ENCODE assay signal across 36 cellular contexts in the genomic region with DNA sequence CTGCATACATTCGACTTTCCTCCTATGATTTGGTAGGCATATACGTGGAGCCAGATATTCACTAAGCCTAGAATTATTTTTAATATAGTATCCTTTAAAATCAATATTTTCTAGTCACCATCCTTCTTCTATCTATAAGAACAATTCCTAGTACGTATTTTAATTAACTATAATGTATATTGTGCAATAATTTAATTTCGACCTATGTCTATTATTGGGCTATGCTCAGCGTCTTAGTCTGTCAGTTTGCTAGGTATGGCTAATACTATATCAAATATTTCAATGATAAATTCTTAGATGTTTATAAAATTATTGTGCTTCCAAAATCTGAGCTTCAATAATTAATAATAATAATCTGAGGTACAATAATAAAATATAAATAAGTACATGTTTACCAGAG.
DNase-seq lines count a peak whose midpoint lies in the region; ATAC-seq, FAIRE-seq and TF ChIP-seq lines count a peak whose summit lies in the region.
"Had no signal": no experiment of that assay in that cellular context is flagged by ENCODE, and none has a peak within 500 bp of the region (broad histone marks: within the 10 kb centered on the region; RNA-seq: fewer than 3 reads in every experiment).

No MANE protein-coding gene starts in this region.

- H3K27me3 Mint-ChIP-seq in chondrocyte (ENCODE audit: low read depth) = peaks cover 3% of the 10 kb centered on the region
- H3K27me3 Mint-ChIP-seq: CD4-positive, alpha-beta memory T cell; CD4-positive, alpha-beta T cell; CD4-positive, CD25-positive, alpha-beta regulatory T cell; CD8-positive, alpha-beta memory T cell had no signal

- H3K4me2 ChIP-seq in HepG2 (ENCODE audit: low read depth, low read length) (no peak overlapping the region), IMR-90 (ENCODE audit: low read depth, low read length) (no peak overlapping the region), K562 (ENCODE audit: insufficient read depth, low read length) (no peak overlapping the region)
- H3K4me2 ChIP-seq: A549; BLaER1; BLaER1 treated with 17β-estradiol and CSF1 and Interleukin-3, amounts not matched to agents 10 nM and 100 nM had no signal

- H3K79me2 ChIP-seq in HepG2 (ENCODE audit: insufficient read depth, low read length) (no peaks in the 10 kb centered on the region), K562 (ENCODE audit: control insufficient read depth, insufficient read depth, low read length) (no peaks in the 10 kb centered on the region)

- no peak overlapping the region for H3K27ac Mint-ChIP-seq in chondrocyte (ENCODE audit: unreplicated experiment)
- H3K27ac Mint-ChIP-seq: B cell; CD14-positive monocyte; CD4-positive, alpha-beta memory T cell; CD4-positive, alpha-beta T cell; CD4-positive, CD25-positive, alpha-beta regulatory T cell; CD8-positive, alpha-beta memory T cell; CD8-positive, alpha-beta T cell had no signal

- H2AFZ ChIP-seq in HepG2 (ENCODE audit: low read length) (no peak overlapping the region), IMR-90 (replicated peaks; ENCODE audit: low read length, poor library complexity) (no peak overlapping the region), K562 (ENCODE audit: low read depth, low read length) (no peak overlapping the region)

- no peak overlapping the region for H4K8ac ChIP-seq in IMR-90 (ENCODE audit: low read depth in 2 of 2, low read length in 2 of 2)

- H3K4me1 ChIP-seq in HepG2 (ENCODE audit: insufficient read depth, low read length) (no peaks in the 10 kb centered on the region), right lobe of liver (no peaks in the 10 kb centered on the region), IMR-90 (ENCODE audit: control insufficient read depth, insufficient read depth, low read length) (no peaks in the 10 kb centered on the region), K562 (replicated peaks in 1 of 2; ENCODE audit: control insufficient read depth in 2 of 2, insufficient read depth in 2 of 2, low read length in 2 of 2) (no peaks in the 10 kb centered on the region)
- H3K4me1 ChIP-seq: A549; BE2C; BLaER1; BLaER1 treated with 17β-estradiol and CSF1 and Interleukin-3, amounts not matched to agents 10 nM and 100 nM; Caco-2 had no signal

- dilution Hi-C loops in IMR-90 (cut with HindIII; ENCODE audit: low sequenced_read_pairs, unreplicated experiment) = no loop called here

- TF ChIP-seq RAD21 in HepG2 (CRISPR knock-in tag; IDR thresholded peaks at IDR 0.05) (no peak), IMR-90 (IDR thresholded peaks at IDR 0.05; ENCODE audit: low read length) (no peak), K562 (CRISPR knock-in tag; conservative IDR thresholded peaks at IDR 0.05 in 1 of 2, IDR thresholded peaks at IDR 0.05 in 1 of 2) (no peak)

- FAIRE-seq in HepG2 (lab: Jason Lieb, UNC) (no peak), A204.1 (lab: Jason Lieb, UNC) (peak; percentile 79), K562 (lab: Jason Lieb, UNC) (no peak)
- FAIRE-seq: A549, D721Med had no signal

- CTCF ChIA-PET in HepG2 (lab: Yijun Ruan, JAX; ENCODE audit: low intra/inter-chr PET ratio, low total read pairs) = no interaction called here
- CTCF ChIA-PET in IMR-90 (lab: Yijun Ruan, JAX) = no interaction called here
- CTCF ChIA-PET in K562 (lab: Yijun Ruan, JAX; ENCODE audit: low intra/inter-chr PET ratio) = no interaction called here

- H3K23ac ChIP-seq in IMR-90 (ENCODE audit: low read depth, low read length) = no peak overlapping the region

- POLR2A ChIA-PET in HepG2 (lab: Yijun Ruan, JAX) = no interaction called here
- POLR2A ChIA-PET in IMR-90 (lab: Charles Lee; ENCODE audit: unreplicated experiment) = no interaction called here
- POLR2A ChIA-PET in K562 (lab: Yijun Ruan, JAX) = no interaction called here

- TF ChIP-seq CTCF in HepG2 (CRISPR knock-in tag; IDR thresholded peaks at IDR 0.05) (no peak), right lobe of liver (IDR thresholded peaks at IDR 0.05) (no peak), IMR-90 (conservative IDR thresholded peaks at IDR 0.05; ENCODE audit: low read depth, low read length) (no peak), K562 (IDR thresholded peaks at IDR 0.05 in 2 of 3, conservative IDR thresholded peaks at IDR 0.05 in 1 of 3; ENCODE audit: insufficient read depth in 2 of 3, low read depth in 1 of 3, low read length in 3 of 3) (no peak), chondrocyte (IDR thresholded peaks at IDR 0.05) (no peak)

- H2BK5ac ChIP-seq in IMR-90 (ENCODE audit: low read depth, low read length, poor library complexity, severe bottlenecking) = no peak overlapping the region

- no peak for ATAC-seq in HepG2
- ATAC-seq in right lobe of liver = no peak
- ATAC-seq in IMR-90 (ENCODE audit: low read depth) = no peak
- no peak for ATAC-seq in K562
- ATAC-seq in GM21381 (IDR thresholded peaks at IDR 0.05; ENCODE audit: unreplicated experiment) = no peak
- ATAC-seq: A549; CD8-positive, alpha-beta T cell had no signal

- TF ChIP-seq EP300 in HepG2 (IDR thresholded peaks at IDR 0.05; ENCODE audit: low read depth in 2 of 2, low read length in 2 of 2) (no peak), HepG2 (CRISPR knock-in tag; IDR thresholded peaks at IDR 0.05; ENCODE audit: borderline replicate concordance) (no peak), K562 (IDR thresholded peaks at IDR 0.05; ENCODE audit: low read length) (no peak)

- no peaks in the 10 kb centered on the region for H3K9me3 Mint-ChIP-seq in chondrocyte (ENCODE audit: low read depth)
- H3K9me3 Mint-ChIP-seq: CD4-positive, alpha-beta T cell had no signal

- no peak overlapping the region for H2BK120ac ChIP-seq in IMR-90 (ENCODE audit: low read depth, low read length)

- H4K20me1 ChIP-seq in HepG2 (ENCODE audit: insufficient read depth, low read length) (no peaks in the 10 kb centered on the region), IMR-90 (ENCODE audit: insufficient read depth, low read length) (no peaks in the 10 kb centered on the region), K562 (replicated peaks; ENCODE audit: control insufficient read depth, insufficient read depth, low read length) (no peaks in the 10 kb centered on the region)
- H4K20me1 ChIP-seq: BLaER1; BLaER1 treated with 17β-estradiol and CSF1 and Interleukin-3, amounts not matched to agents 10 nM and 100 nM had no signal

- no peak overlapping the region for H3K14ac ChIP-seq in IMR-90 (replicated peaks; ENCODE audit: low read depth, low read length)

- H3K9me1 ChIP-seq in IMR-90 (ENCODE audit: insufficient read depth, low read length) = no peaks in the 10 kb centered on the region
- no peaks in the 10 kb centered on the region for H3K9me1 ChIP-seq in K562 (ENCODE audit: control insufficient read depth, insufficient read depth, low read length)

- DNase-seq in HepG2 (ENCODE audit: low spot score) (no peak), right lobe of liver (no peak), IMR-90 (no peak), K562 (ENCODE audit: extremely low read depth in 1 of 4, low spot score in 3 of 4) (no peak), chondrocyte (ENCODE audit: low spot score) (no peak), activated T-cell treated with anti-CD3 and anti-CD28 coated beads for 4 hours (no peak)
- DNase-seq: 8988T; ACHN; AML-193; BE2C; C1 segment of cervical spinal cord; Caco-2; Calu3; CD4-positive, alpha-beta memory T cell; CD4-positive, alpha-beta T cell; CD4-positive, CD25-positive, alpha-beta regulatory T cell; CD8-positive, alpha-beta memory T cell; CD8-positive, alpha-beta T cell; COR-L47; DMS 273 treated with DMSO at 0.1 percent for 48 hours; DMS153; DMS53; DMS79; DMS79 treated with DMSO at 0.1 percent for 48 hours; DND-41; EL had no signal

- H3K4me1 Mint-ChIP-seq in chondrocyte (ENCODE audit: low read depth) = no peaks in the 10 kb centered on the region
- H3K4me1 Mint-ChIP-seq: B cell; CD14-positive monocyte; CD4-positive, alpha-beta memory T cell; CD4-positive, CD25-positive, alpha-beta regulatory T cell; CD8-positive, alpha-beta memory T cell had no signal

- no peaks in the 10 kb centered on the region for H3K79me1 ChIP-seq in IMR-90 (ENCODE audit: low read depth in 1 of 2, low read length in 2 of 2)

- H4K91ac ChIP-seq in IMR-90 (ENCODE audit: insufficient read depth, low read depth, low read length) = no peak overlapping the region

- BruUV-seq in HepG2 (replicated peaks; lab: Mats Ljungman, UMichigan) = no TSS peak
- no TSS peak for BruUV-seq in IMR-90 (replicated peaks; lab: Mats Ljungman, UMichigan)
- no TSS peak for BruUV-seq in K562 (replicated peaks; lab: Mats Ljungman, UMichigan)

- H3K27ac ChIP-seq in HepG2 (ENCODE audit: extremely low read length, insufficient read depth, low read length) = no peak overlapping the region
- H3K27ac ChIP-seq in right lobe of liver = no peak overlapping the region
- no peak overlapping the region for H3K27ac ChIP-seq in IMR-90 (ENCODE audit: insufficient read depth, low read length)
- H3K27ac ChIP-seq in K562 (ENCODE audit: extremely low read depth, low read depth, low read length) = no peak overlapping the region
- H3K27ac ChIP-seq: 22Rv1; A549; BLaER1; BLaER1 treated with 17β-estradiol and CSF1 and Interleukin-3, amounts not matched to agents 10 nM and 100 nM; C4-2B had no signal

- H3K4ac ChIP-seq in IMR-90 (ENCODE audit: low read depth, low read length) = no peak overlapping the region

- H3K9me3 ChIP-seq in HepG2 (ENCODE audit: low read length) (no peaks in the 10 kb centered on the region), right lobe of liver (no peaks in the 10 kb centered on the region), IMR-90 (ENCODE audit: control insufficient read depth, insufficient read depth, low read length) (no peaks in the 10 kb centered on the region), K562 (replicated peaks; ENCODE audit: control insufficient read depth, insufficient read depth, low read depth, low read length) (no peaks in the 10 kb centered on the region)
- H3K9me3 ChIP-seq: A549; BE2C; BLaER1; BLaER1 treated with 17β-estradiol and CSF1 and Interleukin-3, amounts not matched to agents 10 nM and 100 nM; Caco-2 had no signal

- H3K56ac ChIP-seq in IMR-90 (ENCODE audit: extremely low read depth, insufficient read depth, low read length) = no peak overlapping the region

- H2BK20ac ChIP-seq in IMR-90 (ENCODE audit: low read depth, low read length) = no peak overlapping the region

- H3K27me3 ChIP-seq in HepG2 (ENCODE audit: control insufficient read depth in 1 of 2, insufficient read depth in 2 of 2, low read length in 2 of 2) (no peaks in the 10 kb centered on the region), right lobe of liver (no peaks in the 10 kb centered on the region), IMR-90 (ENCODE audit: control insufficient read depth, insufficient read depth, low read length) (no peaks in the 10 kb centered on the region), K562 (ENCODE audit: control insufficient read depth in 2 of 2, insufficient read depth in 2 of 2, low read length in 2 of 2) (no peaks in the 10 kb centered on the region)
- H3K27me3 ChIP-seq: BE2C; BLaER1; BLaER1 treated with 17β-estradiol and CSF1 and Interleukin-3, amounts not matched to agents 10 nM and 100 nM had no signal

- under 1% methylated on average over 5 of the region's 5 CpGs for WGBS in HepG2 (ENCODE audit: low lambda C conversion rate)
- WGBS in right lobe of liver (ENCODE audit: insufficient coverage, low coverage, low lambda C conversion rate, missing lambda C conversion rate) = 52% methylated on average over 5 of the region's 5 CpGs
- WGBS in IMR-90 (ENCODE audit: extremely low coverage in 2 of 2, insufficient read length in 1 of 2), 2 experiments = no CpG with 5 or more reads among the region's 5 CpGs
- WGBS in K562 (ENCODE audit: insufficient coverage, low coverage, missing lambda C conversion rate) = 0% methylated on average over 5 of the region's 5 CpGs

- in situ Hi-C loops in HepG2 (cut with HindIII; ENCODE audit: extremely low pct_ligation_motif_present, low pct_unique_long_range_greater_than_20kb) = no loop called here
- in situ Hi-C loops in IMR-90 (cut with MboI; ENCODE audit: low sequenced_read_pairs) = no loop called here
- in situ Hi-C loops in K562 (cut with MboI) = no loop called here

- H3K4me3 ChIP-seq in HepG2 (replicated peaks in 1 of 3; ENCODE audit: insufficient read depth in 1 of 3, low read depth in 2 of 3, low read length in 3 of 3) (no peak overlapping the region), right lobe of liver (no peak overlapping the region), IMR-90 (ENCODE audit: insufficient read depth, low read depth, low read length) (no peak overlapping the region), K562 (no peak overlapping the region)
- H3K4me3 ChIP-seq: A549; BLaER1; BLaER1 treated with 17β-estradiol and CSF1 and Interleukin-3, amounts not matched to agents 10 nM and 100 nM had no signal

- H3K9ac ChIP-seq in HepG2 (ENCODE audit: insufficient read depth, low read depth, low read length) = no peak overlapping the region
- H3K9ac ChIP-seq in IMR-90 (ENCODE audit: low read depth, low read length) = no peak overlapping the region
- no peak overlapping the region for H3K9ac ChIP-seq in K562 (ENCODE audit: insufficient read depth in 1 of 2, low read depth in 2 of 2, low read length in 2 of 2)
- H3K9ac ChIP-seq: BLaER1; BLaER1 treated with 17β-estradiol and CSF1 and Interleukin-3, amounts not matched to agents 10 nM and 100 nM had no signal

- no peaks in the 10 kb centered on the region for H3K36me3 Mint-ChIP-seq in chondrocyte (ENCODE audit: low read depth)
- H3K36me3 Mint-ChIP-seq: CD14-positive monocyte; CD4-positive, alpha-beta memory T cell; CD4-positive, CD25-positive, alpha-beta regulatory T cell; CD8-positive, alpha-beta memory T cell; CD8-positive, alpha-beta T cell had no signal

- no peak overlapping the region for H2AK5ac ChIP-seq in IMR-90 (ENCODE audit: low read depth, low read length)

- H3K4me3 Mint-ChIP-seq in chondrocyte (ENCODE audit: unreplicated experiment) = no peak overlapping the region
- H3K4me3 Mint-ChIP-seq: B cell; CD14-positive monocyte; CD4-positive, alpha-beta memory T cell; CD4-positive, alpha-beta T cell; CD4-positive, CD25-positive, alpha-beta regulatory T cell; CD8-positive, alpha-beta memory T cell; CD8-positive, alpha-beta T cell had no signal

- H3K18ac ChIP-seq in IMR-90 (ENCODE audit: low read depth, low read length) = no peak overlapping the region

- H2BK15ac ChIP-seq in IMR-90 (ENCODE audit: low read depth, low read length) = no peak overlapping the region

- intact Hi-C loops in HepG2 (cut with micrococcal nuclease; ENCODE audit: unreplicated experiment) = no loop called here
- intact Hi-C loops in right lobe of liver (cut with DNase I) = no loop called here
- intact Hi-C loops in IMR-90 (cut with micrococcal nuclease) = no loop called here
- intact Hi-C loops in K562 (cut with micrococcal nuclease) = loop anchor here (10.0 kb wide), 1 partner anchor 495 kb away; no protein-coding TSS in a partner anchor

- no peak overlapping the region for H4K5ac ChIP-seq in IMR-90 (ENCODE audit: low read depth, low read length)

- no peak for TF ChIP-seq POLR2A in HepG2 (IDR thresholded peaks at IDR 0.05; ENCODE audit: insufficient read depth in 1 of 2, low read depth in 2 of 2, low read length in 2 of 2)
- TF ChIP-seq POLR2A in right lobe of liver (IDR thresholded peaks at IDR 0.05) = no peak
- TF ChIP-seq POLR2A in IMR-90 (IDR thresholded peaks at IDR 0.05; ENCODE audit: low read depth, low read length) = no peak
- no peak for TF ChIP-seq POLR2A in K562 (conservative IDR thresholded peaks at IDR 0.05)

- no peak overlapping the region for H2AK9ac ChIP-seq in IMR-90 (replicated peaks; ENCODE audit: low read depth, low read length, poor library complexity)

- H3K36me3 ChIP-seq in HepG2 (replicated peaks in 1 of 2; ENCODE audit: control insufficient read depth in 1 of 2, insufficient read depth in 2 of 2, low read length in 2 of 2) (no peaks in the 10 kb centered on the region), right lobe of liver (no peaks in the 10 kb centered on the region), IMR-90 (ENCODE audit: control insufficient read depth, insufficient read depth, low read length) (no peaks in the 10 kb centered on the region), K562 (ENCODE audit: control insufficient read depth, insufficient read depth, low read length) (no peaks in the 10 kb centered on the region)
- H3K36me3 ChIP-seq: BE2C; BLaER1; BLaER1 treated with 17β-estradiol and CSF1 and Interleukin-3, amounts not matched to agents 10 nM and 100 nM had no signal

Comparison
In these comparisons a context has a peak if more than half of its experiments do, and no peak if none do; other contexts are left out.
1. Of the 241 proteins assayed by ChIP-seq in both HepG2 and K562: peak only in HepG2: none; only in K562: none; in both: CEBPB; in neither: 239; mixed calls (peak in some experiments, not most) for 1.